Comparison of ENCODE assay signal across 22 cellular contexts in the genomic region with DNA sequence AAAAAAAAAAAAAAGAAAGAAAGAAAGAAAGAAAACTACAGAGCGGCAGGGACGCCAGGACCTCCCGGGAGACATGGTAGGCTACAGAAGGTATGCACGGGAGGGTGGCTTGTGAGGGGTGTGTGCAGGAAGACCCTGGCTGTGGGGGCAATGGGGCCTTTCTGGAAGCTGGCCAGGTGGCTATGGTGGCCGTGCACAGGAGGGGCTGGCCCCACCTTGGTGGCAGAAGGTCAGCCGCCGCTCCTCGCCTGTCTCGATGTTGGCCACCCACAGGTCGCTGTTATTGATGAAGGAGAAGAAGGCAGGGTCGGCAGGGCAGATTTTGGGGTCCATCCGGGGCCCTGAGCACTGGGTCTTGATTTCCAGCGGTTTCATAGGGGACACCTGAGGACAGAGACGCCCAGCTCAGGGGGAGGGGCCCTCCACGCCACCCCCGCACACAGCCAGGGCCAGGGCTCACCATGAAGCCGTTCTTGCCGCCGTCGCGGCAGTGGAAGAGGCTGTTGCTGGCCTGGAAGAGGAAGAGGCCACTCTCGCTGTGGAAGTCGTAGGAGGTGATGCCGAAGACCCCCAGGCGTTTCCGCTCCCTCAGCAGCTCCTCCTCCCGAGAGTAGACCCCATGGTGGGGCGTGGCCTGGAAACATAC.
"Had no signal": no experiment of that assay in that cellular context is flagged by ENCODE, and none has a peak within 500 bp of the region (broad histone marks: within the 10 kb centered on the region; RNA-seq: fewer than 3 reads in every experiment).

No MANE protein-coding gene starts in this region.

- H3K27ac ChIP-seq: foreskin keratinocyte, suprapubic skin, tibial nerve, uterus had no signal

- H3K9me3 Mint-ChIP-seq: activated naive CD4-positive, alpha-beta T cell treated with anti-CD3 and anti-CD28 coated beads, Interleukin-2, amount 10 ng/mL, durations not matched to agents 7 days and 5 days; nephron progenitor cell; stimulated activated effector memory CD8-positive, alpha-beta T cell treated with anti-CD3 and anti-CD28 coated beads, Interleukin-12 subunit alpha, Interleukin-12 subunit beta, amount 100 ng/mL, for 72 hours; T-helper 1 cell treated with Interleukin-12 subunit alpha and Interleukin-12 subunit beta and Interleukin-4 antibody, amounts not matched to agents 30 μg/mL and 1 μg/mL, for 36 hours; WTC11 had no signal

- H3K27me3 Mint-ChIP-seq: activated CD4-positive, alpha-beta T cell treated with anti-CD3 and anti-CD28 coated beads for 36 hours; activated naive CD4-positive, alpha-beta T cell treated with anti-CD3 and anti-CD28 coated beads, Interleukin-2, amount 10 ng/mL, durations not matched to agents 7 days and 5 days had no signal

- H3K27me3 ChIP-seq: body of pancreas, foreskin keratinocyte, stomach, suprapubic skin, tibial nerve, uterus had no signal

- DNase-seq: activated CD4-positive, alpha-beta T cell treated with anti-CD3 and anti-CD28 coated beads for 36 hours; activated CD4-positive, alpha-beta T cell treated with anti-CD3 and anti-CD28 coated beads, Interleukin-2, amount 50 U/mL, for 48 hours; activated CD8-positive, alpha-beta memory T cell treated with anti-CD3 and anti-CD28 coated beads, Interleukin-2, amount 50 U/mL, for 48 hours; activated effector memory CD4-positive, alpha-beta T cell treated with anti-CD3 and anti-CD28 coated beads, Interleukin-2, amount 50 U/mL, for 16 hours; activated naive CD4-positive, alpha-beta T cell treated with anti-CD3 and anti-CD28 coated beads, Interleukin-2, amount 10 ng/mL, durations not matched to agents 7 days and 5 days; amygdala; body of pancreas; effector memory CD4-positive, alpha-beta T cell; foreskin keratinocyte; nephron progenitor cell; occipital lobe; retina; stimulated activated CD4-positive, alpha-beta T cell treated with anti-CD3 and anti-CD28 coated beads, Interleukin-12 subunit alpha, Interleukin-12 subunit beta, amount 100 ng/mL, for 4 hours; stomach; T1000; uterus had no signal

- H3K36me3 ChIP-seq: uterus had no signal

- H3K4me3 Mint-ChIP-seq: activated CD4-positive, alpha-beta T cell treated with anti-CD3 and anti-CD28 coated beads for 36 hours; activated naive CD4-positive, alpha-beta T cell treated with anti-CD3 and anti-CD28 coated beads, Interleukin-2, amount 10 ng/mL, durations not matched to agents 7 days and 5 days; nephron progenitor cell; stimulated activated effector memory CD8-positive, alpha-beta T cell treated with anti-CD3 and anti-CD28 coated beads, Interleukin-12 subunit alpha, Interleukin-12 subunit beta, amount 100 ng/mL, for 72 hours; T-helper 1 cell treated with Interleukin-12 subunit alpha and Interleukin-12 subunit beta and Interleukin-4 antibody, amounts not matched to agents 30 μg/mL and 1 μg/mL, for 36 hours; WTC11 had no signal

- H3K9me3 ChIP-seq: body of pancreas, stomach, suprapubic skin, tibial nerve, uterus had no signal

- H3K4me1 ChIP-seq: uterus had no signal

- H3K4me3 ChIP-seq: body of pancreas, stomach, suprapubic skin, tibial nerve, uterus had no signal

- H3K27ac Mint-ChIP-seq: activated CD4-positive, alpha-beta T cell treated with anti-CD3 and anti-CD28 coated beads for 36 hours; activated naive CD4-positive, alpha-beta T cell treated with anti-CD3 and anti-CD28 coated beads, Interleukin-2, amount 10 ng/mL, durations not matched to agents 7 days and 5 days; stimulated activated effector memory CD8-positive, alpha-beta T cell treated with anti-CD3 and anti-CD28 coated beads, Interleukin-12 subunit alpha, Interleukin-12 subunit beta, amount 100 ng/mL, for 72 hours; T-helper 1 cell treated with Interleukin-12 subunit alpha and Interleukin-12 subunit beta and Interleukin-4 antibody, amounts not matched to agents 30 μg/mL and 1 μg/mL, for 36 hours; WTC11 had no signal

- ATAC-seq: activated CD4-positive, alpha-beta T cell treated with anti-CD3 and anti-CD28 coated beads for 36 hours; body of pancreas; foreskin keratinocyte; left lobe of liver; stimulated activated effector memory CD8-positive, alpha-beta T cell treated with anti-CD3 and anti-CD28 coated beads, Interleukin-12 subunit alpha, Interleukin-12 subunit beta, amount 100 ng/mL, for 72 hours; WTC11 had no signal

- H3K4me1 Mint-ChIP-seq: activated CD4-positive, alpha-beta T cell treated with anti-CD3 and anti-CD28 coated beads for 36 hours; WTC11 had no signal
